In the genomic region with DNA sequence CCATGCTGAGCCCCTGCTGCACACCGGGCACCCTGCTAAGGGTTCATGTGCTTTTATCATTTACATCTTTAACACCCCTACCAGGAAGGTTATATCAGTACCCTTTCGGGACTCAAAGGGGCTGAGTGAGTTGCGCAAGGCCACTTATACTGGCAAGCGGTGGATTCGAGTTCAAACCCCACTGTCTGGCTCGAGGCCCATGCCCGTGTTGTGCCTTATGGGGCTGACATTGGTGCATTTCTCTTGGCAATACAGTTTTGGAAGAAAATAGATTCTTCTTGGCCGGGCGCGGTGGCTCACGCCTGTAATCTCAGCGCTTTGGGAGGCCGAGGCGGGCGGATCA, we compare ENCODE assay signal across 15 cellular contexts.
A peak's percentile ranks its signal among the peaks of the same experiment; 100 is the strongest.
DNase-seq lines count a peak whose midpoint lies in the region; ATAC-seq and TF ChIP-seq lines count a peak whose summit lies in the region.
"Had no signal": no experiment of that assay in that cellular context is flagged by ENCODE, and none has a peak within 500 bp of the region (broad histone marks: within the 10 kb centered on the region; RNA-seq: fewer than 3 reads in every experiment).

No MANE protein-coding gene starts in this region.

- peak overlapping the region; percentile 67 for H3K27ac ChIP-seq in neutrophil
- no peak overlapping the region for H3K27ac ChIP-seq in effector memory CD4-positive, alpha-beta T cell (ENCODE audit: insufficient read depth, low read length, poor library complexity, severe bottlenecking)
- H3K27ac ChIP-seq: BLaER1 treated with 17β-estradiol and CSF1 and Interleukin-3, amounts not matched to agents 10 nM and 100 nM had no signal

- H3K27me3 Mint-ChIP-seq in Calu3 (ENCODE audit: unreplicated experiment) = no peaks in the 10 kb centered on the region
- peaks cover 53% of the 10 kb centered on the region for H3K27me3 Mint-ChIP-seq in dendritic cell treated with granulocyte-macrophage colony-stimulating factor and Interleukin-4, amounts not matched to agents 40 ng/mL and 50 ng/mL, for 4 days
- H3K27me3 Mint-ChIP-seq in activated CD4-positive, alpha-beta T cell treated with anti-CD3 and anti-CD28 coated beads, Interleukin-2, amount 10 ng/mL, durations not matched to agents 24 days and 14 days = no peaks in the 10 kb centered on the region
- H3K27me3 Mint-ChIP-seq: CD4-positive, alpha-beta T cell had no signal

- TF ChIP-seq CTCF in Calu3 (IDR thresholded peaks at IDR 0.05; ENCODE audit: unreplicated experiment) (no peak), NB4 (IDR thresholded peaks at IDR 0.05; ENCODE audit: low read depth, low read length) (no peak), neutrophil (IDR thresholded peaks at IDR 0.05) (no peak), omental fat pad (IDR thresholded peaks at IDR 0.05) (no peak)

- no peak for ATAC-seq in omental fat pad (ENCODE audit: low FRiP score)
- ATAC-seq: HCT116 had no signal

- H3K4me3 ChIP-seq in NB4 (ENCODE audit: low read depth, low read length) (no peak overlapping the region), neutrophil (ENCODE audit: low read depth in 1 of 2, low read length in 1 of 2) (no peak overlapping the region)
- no peak overlapping the region for H3K4me3 ChIP-seq in effector memory CD4-positive, alpha-beta T cell (ENCODE audit: insufficient read depth, low read depth, low read length, poor library complexity, severe bottlenecking)
- H3K4me3 ChIP-seq: BLaER1 treated with 17β-estradiol and CSF1 and Interleukin-3, amounts not matched to agents 10 nM and 100 nM had no signal

- peaks cover 3% of the 10 kb centered on the region for H3K9me3 Mint-ChIP-seq in Calu3 (ENCODE audit: low read depth, unreplicated experiment)
- no peaks in the 10 kb centered on the region for H3K9me3 Mint-ChIP-seq in dendritic cell treated with granulocyte-macrophage colony-stimulating factor and Interleukin-4, amounts not matched to agents 40 ng/mL and 50 ng/mL, for 4 days
- peaks cover 6% of the 10 kb centered on the region for H3K9me3 Mint-ChIP-seq in activated CD4-positive, alpha-beta T cell treated with anti-CD3 and anti-CD28 coated beads, Interleukin-2, amount 10 ng/mL, durations not matched to agents 24 days and 14 days
- H3K9me3 Mint-ChIP-seq: CD4-positive, alpha-beta T cell had no signal

- intact Hi-C loops in Calu3 (cut with micrococcal nuclease; ENCODE audit: unreplicated experiment) = no loop called here
- intact Hi-C loops in dendritic cell treated with granulocyte-macrophage colony-stimulating factor and Interleukin-4, amounts not matched to agents 40 ng/mL and 50 ng/mL, for 4 days (cut with micrococcal nuclease) = loop anchor here (10.0 kb wide), 1 partner anchor 163 kb away; no protein-coding TSS in a partner anchor
- intact Hi-C loops in activated CD4-positive, alpha-beta T cell treated with anti-CD3 and anti-CD28 coated beads, Interleukin-2, amount 10 ng/mL, durations not matched to agents 24 days and 14 days (cut with micrococcal nuclease) = no loop called here

- H3K36me3 ChIP-seq in neutrophil = no peaks in the 10 kb centered on the region
- no peaks in the 10 kb centered on the region for H3K36me3 ChIP-seq in effector memory CD4-positive, alpha-beta T cell (ENCODE audit: control insufficient read depth, insufficient read depth, low read length)
- H3K36me3 ChIP-seq: BLaER1 treated with 17β-estradiol and CSF1 and Interleukin-3, amounts not matched to agents 10 nM and 100 nM had no signal

- CTCF ChIA-PET in Calu3 (lab: Charles Lee) = no interaction called here

- no peak for TF ChIP-seq POLR2A in NB4 (IDR thresholded peaks at IDR 0.05; ENCODE audit: extremely low read depth, insufficient read length)

- peaks cover 31% of the 10 kb centered on the region for H3K4me1 Mint-ChIP-seq in Calu3 (ENCODE audit: low read depth, unreplicated experiment)
- H3K4me1 Mint-ChIP-seq in dendritic cell treated with granulocyte-macrophage colony-stimulating factor and Interleukin-4, amounts not matched to agents 40 ng/mL and 50 ng/mL, for 4 days (ENCODE audit: low read depth) = peaks cover 45% of the 10 kb centered on the region
- H3K4me1 Mint-ChIP-seq in activated CD4-positive, alpha-beta T cell treated with anti-CD3 and anti-CD28 coated beads, Interleukin-2, amount 10 ng/mL, durations not matched to agents 24 days and 14 days = peaks cover 13% of the 10 kb centered on the region

- no peaks in the 10 kb centered on the region for H3K9me3 ChIP-seq in neutrophil
- H3K9me3 ChIP-seq in effector memory CD4-positive, alpha-beta T cell (ENCODE audit: control insufficient read depth, low read length) = no peaks in the 10 kb centered on the region

- DNase-seq in Calu3 = no peak
- peak; percentile 56 for DNase-seq in NB4 (ENCODE audit: low read depth)
- DNase-seq in activated CD4-positive, alpha-beta T cell treated with anti-CD3 and anti-CD28 coated beads, Interleukin-2, amount 10 ng/mL, durations not matched to agents 24 days and 14 days = no peak
- DNase-seq in omental fat pad (ENCODE audit: low spot score) = no peak
- DNase-seq in AG08395 (ENCODE audit: low spot score) = no peak
- no peak for DNase-seq in effector memory CD4-positive, alpha-beta T cell
- DNase-seq: AML-193; CD4-positive, alpha-beta T cell; DMS153; DMS79 treated with DMSO at 0.1 percent for 48 hours; EL had no signal

- peaks cover 40 to 43% of the 10 kb centered on the region in 2 experiments for H3K4me1 ChIP-seq in neutrophil (ENCODE audit: control insufficient read depth in 1 of 2, insufficient read depth in 1 of 2, low read depth in 1 of 2, low read length in 1 of 2)
- H3K4me1 ChIP-seq in effector memory CD4-positive, alpha-beta T cell (ENCODE audit: control insufficient read depth, insufficient read depth, low read length, poor library complexity, severe bottlenecking) = peaks cover 5% of the 10 kb centered on the region

- H3K27me3 ChIP-seq in neutrophil = peaks cover 27% of the 10 kb centered on the region
- no peaks in the 10 kb centered on the region for H3K27me3 ChIP-seq in effector memory CD4-positive, alpha-beta T cell (replicated peaks; ENCODE audit: control insufficient read depth, insufficient read depth, low read length, poor library complexity, severe bottlenecking)
- H3K27me3 ChIP-seq: BLaER1 treated with 17β-estradiol and CSF1 and Interleukin-3, amounts not matched to agents 10 nM and 100 nM had no signal

- no peak overlapping the region for H3K4me3 Mint-ChIP-seq in Calu3 (ENCODE audit: low read depth, unreplicated experiment)
- H3K4me3 Mint-ChIP-seq in dendritic cell treated with granulocyte-macrophage colony-stimulating factor and Interleukin-4, amounts not matched to agents 40 ng/mL and 50 ng/mL, for 4 days = no peak overlapping the region
- H3K4me3 Mint-ChIP-seq in activated CD4-positive, alpha-beta T cell treated with anti-CD3 and anti-CD28 coated beads, Interleukin-2, amount 10 ng/mL, durations not matched to agents 24 days and 14 days = no peak overlapping the region
- H3K4me3 Mint-ChIP-seq: CD4-positive, alpha-beta T cell had no signal

- H3K36me3 Mint-ChIP-seq in Calu3 (ENCODE audit: insufficient read depth, unreplicated experiment) = peaks cover 19% of the 10 kb centered on the region
- no peaks in the 10 kb centered on the region for H3K36me3 Mint-ChIP-seq in dendritic cell treated with granulocyte-macrophage colony-stimulating factor and Interleukin-4, amounts not matched to agents 40 ng/mL and 50 ng/mL, for 4 days (ENCODE audit: low read depth)
- peaks cover 2% of the 10 kb centered on the region for H3K36me3 Mint-ChIP-seq in activated CD4-positive, alpha-beta T cell treated with anti-CD3 and anti-CD28 coated beads, Interleukin-2, amount 10 ng/mL, durations not matched to agents 24 days and 14 days (ENCODE audit: low read depth)

- no TSS peak for BruUV-seq in Calu3 (replicated peaks; lab: Mats Ljungman, UMichigan)

- peak overlapping the region; percentile 18 for H3K27ac Mint-ChIP-seq in Calu3 (ENCODE audit: unreplicated experiment)
- peak overlapping the region; percentile 68 for H3K27ac Mint-ChIP-seq in dendritic cell treated with granulocyte-macrophage colony-stimulating factor and Interleukin-4, amounts not matched to agents 40 ng/mL and 50 ng/mL, for 4 days
- H3K27ac Mint-ChIP-seq in activated CD4-positive, alpha-beta T cell treated with anti-CD3 and anti-CD28 coated beads, Interleukin-2, amount 10 ng/mL, durations not matched to agents 24 days and 14 days = no peak overlapping the region
- H3K27ac Mint-ChIP-seq: CD4-positive, alpha-beta T cell had no signal
